In genomic region chr16:81487301-81487720, GRCh38 we compare ENCODE assay signal across 20 cellular contexts. TPM values are rescaled to one million over a fixed set of nuclear protein-coding genes. Genes with fewer than 3 reads are reported as not detected.
DNase-seq lines count a peak whose midpoint lies in the region; ATAC-seq, FAIRE-seq and TF ChIP-seq lines count a peak whose summit lies in the region.
"Had no signal": no experiment of that assay in that cellular context is flagged by ENCODE, and none has a peak within 500 bp of the region (broad histone marks: within the 10 kb centered on the region; RNA-seq: fewer than 3 reads in every experiment).

No MANE protein-coding gene starts in this region.

- H3K36me3 ChIP-seq in K562 (ENCODE audit: control insufficient read depth, insufficient read depth, low read length) = peaks cover 26% of the 10 kb centered on the region; the same call in 2 of the 3 replicates
- peaks cover 16 to 51% of the 10 kb centered on the region in 2 experiments for H3K36me3 ChIP-seq in HepG2 (replicated peaks in 1 of 2; ENCODE audit: control insufficient read depth in 1 of 2, insufficient read depth in 2 of 2, low read length in 2 of 2)
- no peaks in the 10 kb centered on the region for H3K36me3 ChIP-seq in upper lobe of left lung
- H3K36me3 ChIP-seq: colonic mucosa had no signal

- H3K9ac ChIP-seq in K562 (ENCODE audit: insufficient read depth in 1 of 2, low read depth in 2 of 2, low read length in 2 of 2) (no peak overlapping the region; a peak in 1 of 4 replicates), HepG2 (ENCODE audit: insufficient read depth, low read depth, low read length) (no peak overlapping the region)

- H3K27me3 ChIP-seq in K562 (ENCODE audit: control insufficient read depth in 2 of 2, insufficient read depth in 2 of 2, low read length in 2 of 2) = no peaks in the 10 kb centered on the region
- H3K27me3 ChIP-seq in HepG2 (ENCODE audit: control insufficient read depth in 1 of 2, insufficient read depth in 2 of 2, low read length in 2 of 2) = no peaks in the 10 kb centered on the region
- H3K27me3 ChIP-seq in upper lobe of left lung = no peaks in the 10 kb centered on the region
- H3K27me3 ChIP-seq in right cardiac atrium (ENCODE audit: control insufficient read depth, insufficient read depth) = no peaks in the 10 kb centered on the region
- H3K27me3 ChIP-seq: colonic mucosa, Peyer's patch had no signal

- no peak overlapping the region for H3K4me3 Mint-ChIP-seq in activated CD8-positive, alpha-beta memory T cell treated with anti-CD3 and anti-CD28 coated beads, Interleukin-2, amount 10 ng/mL, durations not matched to agents 7 days and 5 days
- H3K4me3 Mint-ChIP-seq: activated CD4-positive, alpha-beta memory T cell treated with anti-CD3 and anti-CD28 coated beads, Interleukin-2, amount 10 ng/mL, durations not matched to agents 7 days and 5 days; CD14-positive monocyte; nephron progenitor cell had no signal

- intact Hi-C loops in K562 (cut with micrococcal nuclease) (no loop called here), HepG2 (cut with micrococcal nuclease; ENCODE audit: unreplicated experiment) (no loop called here), right cardiac atrium (cut with DNase I) (no loop called here)

- TF ChIP-seq EP300 in K562 (IDR thresholded peaks at IDR 0.05; ENCODE audit: low read length) (no peak), HepG2 (IDR thresholded peaks at IDR 0.05; ENCODE audit: low read depth in 2 of 2, low read length in 2 of 2) (no peak), HepG2 (CRISPR knock-in tag; IDR thresholded peaks at IDR 0.05; ENCODE audit: borderline replicate concordance) (no peak), upper lobe of left lung (IDR thresholded peaks at IDR 0.05) (no peak)

- TF ChIP-seq CTCF in K562 (IDR thresholded peaks at IDR 0.05 in 2 of 3, conservative IDR thresholded peaks at IDR 0.05 in 1 of 3; ENCODE audit: insufficient read depth in 2 of 3, low read depth in 1 of 3, low read length in 3 of 3) (no peak), HepG2 (CRISPR knock-in tag; IDR thresholded peaks at IDR 0.05) (no peak), upper lobe of left lung (IDR thresholded peaks at IDR 0.05) (no peak)

- no peak overlapping the region for H3K4me2 ChIP-seq in K562 (ENCODE audit: insufficient read depth, low read length)
- no peak overlapping the region for H3K4me2 ChIP-seq in HepG2 (ENCODE audit: low read depth, low read length)

- H2AFZ ChIP-seq in K562 (ENCODE audit: low read depth, low read length) (no peak overlapping the region), HepG2 (ENCODE audit: low read length) (no peak overlapping the region)

- in situ Hi-C loops in K562 (cut with MboI) (no loop called here), HepG2 (cut with HindIII; ENCODE audit: extremely low pct_ligation_motif_present, low pct_unique_long_range_greater_than_20kb) (no loop called here)

- TF ChIP-seq RAD21 in K562 (CRISPR knock-in tag; conservative IDR thresholded peaks at IDR 0.05 in 1 of 2, IDR thresholded peaks at IDR 0.05 in 1 of 2) (no peak), HepG2 (CRISPR knock-in tag; IDR thresholded peaks at IDR 0.05) (no peak)

- BruUV-seq in K562 (replicated peaks; lab: Mats Ljungman, UMichigan) = no TSS peak
- no TSS peak for BruUV-seq in HepG2 (replicated peaks; lab: Mats Ljungman, UMichigan)

- H3K4me1 ChIP-seq in K562 (replicated peaks in 1 of 2; ENCODE audit: control insufficient read depth in 2 of 2, insufficient read depth in 2 of 2, low read length in 2 of 2) (peaks cover 43 to 50% of the 10 kb centered on the region in 2 experiments), HepG2 (ENCODE audit: insufficient read depth, low read length) (peaks cover 53% of the 10 kb centered on the region), upper lobe of left lung (peaks cover 66 to 99% (median 89%) of the 10 kb centered on the region in 4 donors), right cardiac atrium (ENCODE audit: control insufficient read depth, insufficient read depth, low read length) (peaks cover 14% of the 10 kb centered on the region)
- H3K4me1 ChIP-seq: colonic mucosa had no signal

- H3K9me3 ChIP-seq in K562 (replicated peaks; ENCODE audit: control insufficient read depth, insufficient read depth, low read depth, low read length) (no peaks in the 10 kb centered on the region), HepG2 (ENCODE audit: low read length) (no peaks in the 10 kb centered on the region), upper lobe of left lung (no peaks in the 10 kb centered on the region), right cardiac atrium (ENCODE audit: control insufficient read depth, low read length) (no peaks in the 10 kb centered on the region)
- H3K9me3 ChIP-seq: colonic mucosa, Peyer's patch had no signal

- peaks cover 55% of the 10 kb centered on the region for H3K4me1 Mint-ChIP-seq in activated CD8-positive, alpha-beta memory T cell treated with anti-CD3 and anti-CD28 coated beads, Interleukin-2, amount 10 ng/mL, durations not matched to agents 7 days and 5 days

- peak; percentile 78 for ATAC-seq in activated CD8-positive, alpha-beta memory T cell treated with anti-CD3 and anti-CD28 coated beads, Interleukin-2, amount 10 ng/mL, durations not matched to agents 7 days and 5 days
- no peak for ATAC-seq in K562
- no peak for ATAC-seq in HepG2
- no peak for ATAC-seq in upper lobe of left lung (ENCODE audit: low FRiP score in 2 of 2)
- ATAC-seq in right cardiac atrium = no peak

- H3K27ac ChIP-seq in K562 (ENCODE audit: extremely low read depth, low read depth, low read length) = no peak overlapping the region
- no peak overlapping the region for H3K27ac ChIP-seq in HepG2 (ENCODE audit: extremely low read length, insufficient read depth, low read length)
- peak overlapping the region in 3 of 4 donors; percentile 39 to 43 (median 43) for H3K27ac ChIP-seq in upper lobe of left lung
- H3K27ac ChIP-seq in right cardiac atrium (ENCODE audit: low read length) = no peak overlapping the region
- H3K27ac ChIP-seq: colonic mucosa, HL-60 had no signal

- H3K4me3 ChIP-seq in K562 (no peak overlapping the region), HepG2 (replicated peaks in 1 of 3; ENCODE audit: insufficient read depth in 1 of 3, low read depth in 2 of 3, low read length in 3 of 3) (no peak overlapping the region), upper lobe of left lung (no peak overlapping the region), right cardiac atrium (ENCODE audit: low read length) (no peak overlapping the region)
- H3K4me3 ChIP-seq: colonic mucosa, Peyer's patch had no signal

- H4K20me1 ChIP-seq in K562 (replicated peaks; ENCODE audit: control insufficient read depth, insufficient read depth, low read length) (peaks cover 19% of the 10 kb centered on the region; the same call in 1 of the 2 replicates), HepG2 (ENCODE audit: insufficient read depth, low read length) (peaks cover 97% of the 10 kb centered on the region)

- H3K9me3 Mint-ChIP-seq in activated CD8-positive, alpha-beta memory T cell treated with anti-CD3 and anti-CD28 coated beads, Interleukin-2, amount 10 ng/mL, durations not matched to agents 7 days and 5 days (ENCODE audit: low read depth) = no peaks in the 10 kb centered on the region
- H3K9me3 Mint-ChIP-seq: activated CD4-positive, alpha-beta memory T cell treated with anti-CD3 and anti-CD28 coated beads, Interleukin-2, amount 10 ng/mL, durations not matched to agents 7 days and 5 days; nephron progenitor cell had no signal

- POLR2A ChIA-PET in K562 (lab: Yijun Ruan, JAX) = interaction anchor here (0.8 to 1.5 kb wide), 4 partner anchors 9 to 36 kb away, joined by 3 to 6 read pairs (median 4); no protein-coding TSS in a partner anchor
- POLR2A ChIA-PET in HepG2 (lab: Yijun Ruan, JAX) = no interaction called here

- H3K27ac Mint-ChIP-seq in activated CD8-positive, alpha-beta memory T cell treated with anti-CD3 and anti-CD28 coated beads, Interleukin-2, amount 10 ng/mL, durations not matched to agents 7 days and 5 days = peak overlapping the region; percentile 44
- H3K27ac Mint-ChIP-seq: activated CD4-positive, alpha-beta memory T cell treated with anti-CD3 and anti-CD28 coated beads, Interleukin-2, amount 10 ng/mL, durations not matched to agents 7 days and 5 days; nephron progenitor cell had no signal

- H3K9me1 ChIP-seq in K562 (ENCODE audit: control insufficient read depth, insufficient read depth, low read length) = no peaks in the 10 kb centered on the region

- 80% methylated on average over 13 of the region's 14 CpGs for WGBS in K562 (ENCODE audit: insufficient coverage, low coverage, missing lambda C conversion rate)
- WGBS in HepG2 (ENCODE audit: low lambda C conversion rate) = 96% methylated on average over 9 of the region's 14 CpGs
- WGBS in upper lobe of left lung, 2 donors = 80 to 87% methylated on average over 1 to 14 of the region's 14 CpGs
- WGBS in right cardiac atrium = 84% methylated on average over 14 of the region's 14 CpGs

- H3K36me3 Mint-ChIP-seq in activated CD8-positive, alpha-beta memory T cell treated with anti-CD3 and anti-CD28 coated beads, Interleukin-2, amount 10 ng/mL, durations not matched to agents 7 days and 5 days = peaks cover 2% of the 10 kb centered on the region

- peak; percentile 59 for DNase-seq in activated CD8-positive, alpha-beta memory T cell treated with anti-CD3 and anti-CD28 coated beads, Interleukin-2, amount 10 ng/mL, durations not matched to agents 7 days and 5 days
- DNase-seq in activated CD8-positive, alpha-beta memory T cell treated with anti-CD3 and anti-CD28 coated beads for 24 hours = no peak
- DNase-seq in K562 (ENCODE audit: extremely low read depth in 1 of 4, low spot score in 3 of 4) (no peak), HepG2 (ENCODE audit: low spot score) (no peak), upper lobe of left lung (peak in 1 of 2 donors; percentile 74), SIG-M5 (lab: John Stamatoyannopoulos, UW) (no peak), right cardiac atrium (no peak)
- no peak for DNase-seq in activated naive CD4-positive, alpha-beta T cell treated with anti-CD3 and anti-CD28 coated beads, Interleukin-2, amount 50 U/mL, for 16 hours
- DNase-seq: 8988T; activated CD4-positive, alpha-beta memory T cell treated with anti-CD3 and anti-CD28 coated beads, Interleukin-2, amount 10 ng/mL, durations not matched to agents 7 days and 5 days; colonic mucosa; NCI-H1105 treated with DMSO at 0.1 percent for 48 hours; nephron progenitor cell; Peyer's patch; stimulated activated CD4-positive, alpha-beta T cell treated with anti-CD3 and anti-CD28 coated beads, Interleukin-15, amount 100 ng/mL, for 24 hours; stimulated activated naive CD4-positive, alpha-beta T cell treated with Interleukin-2 at 50 U/mL for 16 hours had no signal

- TF ChIP-seq POLR2A in K562 (conservative IDR thresholded peaks at IDR 0.05) (no peak), HepG2 (IDR thresholded peaks at IDR 0.05; ENCODE audit: insufficient read depth in 1 of 2, low read depth in 2 of 2, low read length in 2 of 2) (no peak), upper lobe of left lung (IDR thresholded peaks at IDR 0.05) (no peak)

- CTCF ChIA-PET in activated CD8-positive, alpha-beta memory T cell treated with anti-CD3 and anti-CD28 coated beads, Interleukin-2, amount 10 ng/mL, durations not matched to agents 7 days and 5 days (lab: Charles Lee) = interaction anchor here (1.0 kb wide), 1 partner anchor 10 kb away, joined by 4 read pairs; no protein-coding TSS in a partner anchor
- CTCF ChIA-PET in K562 (lab: Yijun Ruan, JAX; ENCODE audit: low intra/inter-chr PET ratio) = no interaction called here
- CTCF ChIA-PET in HepG2 (lab: Yijun Ruan, JAX; ENCODE audit: low intra/inter-chr PET ratio, low total read pairs) = no interaction called here

- peak; percentile 40 for FAIRE-seq in K562 (lab: Jason Lieb, UNC)
- FAIRE-seq in HepG2 (lab: Jason Lieb, UNC) = no peak
- FAIRE-seq: endothelial cell of umbilical vein, H54 had no signal

- no peaks in the 10 kb centered on the region for H3K27me3 Mint-ChIP-seq in activated CD8-positive, alpha-beta memory T cell treated with anti-CD3 and anti-CD28 coated beads, Interleukin-2, amount 10 ng/mL, durations not matched to agents 7 days and 5 days
- H3K27me3 Mint-ChIP-seq: activated CD4-positive, alpha-beta memory T cell treated with anti-CD3 and anti-CD28 coated beads, Interleukin-2, amount 10 ng/mL, durations not matched to agents 7 days and 5 days had no signal

- H3K79me2 ChIP-seq in K562 (ENCODE audit: control insufficient read depth, insufficient read depth, low read length) (peaks cover 96% of the 10 kb centered on the region), HepG2 (ENCODE audit: insufficient read depth, low read length) (peaks cover 100% of the 10 kb centered on the region)

RNA-seq across cellular contexts. Expression of gene CMIP, which starts 42.7 kb away (rescaled TPM):
- 10 to 100 TPM; 77.4 to 98.8 TPM for total RNA-seq in activated CD8-positive, alpha-beta memory T cell treated with anti-CD3 and anti-CD28 coated beads, Interleukin-2, amount 10 ng/mL, durations not matched to agents 7 days and 5 days
- 107 and 183 TPM in 2 replicates for total RNA-seq in K562 (2011; cell fraction: chromatin; rRNA removed; ENCODE audit: low replicate concordance)
- 75.7 and 79.0 TPM in 2 replicates for total RNA-seq in K562 (2011; cell fraction: nucleolus; rRNA removed)
- total RNA-seq in K562 (2011; cell fraction: nucleoplasm; rRNA removed) = 101 and 152 TPM in 2 replicates
- total RNA-seq in K562 (2014; rRNA removed) (16.1 and 19.1 TPM in 2 replicates), K562 (2014; rRNA removed; fragmentation: Illumina TruSeq; extraction: Trizol) (10.3 and 10.8 TPM in 2 replicates), K562 (2015; rRNA removed; fragmentation: Illumina TruSeq; extraction: Trizol) (9.7 and 11.5 TPM in 2 replicates), K562 (2021) (66.4 and 82.5 TPM in 2 replicates), HepG2 (2016; rRNA removed; fragmentation: Illumina TruSeq; extraction: Trizol) (10.9 and 21.7 TPM in 2 replicates), upper lobe of left lung (100 to 1,000 TPM in 1 of 6 donors, 10 to 100 TPM in 5; 48.3 to 109 (median 67.6) TPM), right cardiac atrium (10 to 100 TPM; 15.8 to 29.0 (median 21.3) TPM)
- polyA plus RNA-seq in K562 (2011; rRNA removed) (8.1 and 19.2 TPM in 2 replicates), K562 (2014; fragmentation: Illumina TruSeq; extraction: Trizol) (39.4 and 41.6 TPM in 2 replicates), K562 (2014; fragmentation: Nextera tagmentation; extraction: Ambion mirVana) (1 to 10 TPM in 1 of 2 experiments, under 1 TPM in 1; 0.94 to 1.9 TPM), K562 (2014; rRNA removed) (15.6 and 21.0 TPM in 2 replicates), HepG2 (2011; rRNA removed) (18.1 and 22.0 TPM in 2 replicates), right cardiac atrium (9.0 TPM)
- polyA plus RNA-seq in K562 (2011; cell fraction: cytosol; rRNA removed) = 17.6 and 21.0 TPM in 2 replicates
- polyA plus RNA-seq in K562 (2011; cell fraction: nucleus; rRNA removed) = 46.1 and 50.8 TPM in 2 replicates
- polyA plus RNA-seq in K562 (2012) = 51.9 and 88.9 TPM in 2 replicates
- 20.3 and 24.1 TPM in 2 replicates for polyA minus RNA-seq in K562 (2011; rRNA and poly(A)+ RNA removed)
- polyA minus RNA-seq in K562 (2011; cell fraction: cytosol; rRNA and poly(A)+ RNA removed) = 45.6 and 90.6 TPM in 2 replicates
- polyA minus RNA-seq in K562 (2011; cell fraction: nucleus; rRNA and poly(A)+ RNA removed) = 26.0 and 43.0 TPM in 2 replicates
- total RNA-seq in HepG2 (2016; cell fraction: cytosol; rRNA removed; fragmentation: Illumina TruSeq; extraction: Trizol; ENCODE audit: low read depth) = 3.5 and 4.6 TPM in 2 replicates
- 11.5 and 15.7 TPM in 2 replicates for total RNA-seq in HepG2 (2016; cell fraction: insoluble cytoplasmic fraction; rRNA removed; fragmentation: Illumina TruSeq; extraction: Trizol)
- 13.0 and 15.9 TPM in 2 replicates for total RNA-seq in HepG2 (2016; cell fraction: membrane; rRNA removed; fragmentation: Illumina TruSeq; extraction: Trizol)
- total RNA-seq in HepG2 (2016; cell fraction: nucleus; rRNA removed; fragmentation: Illumina TruSeq; extraction: Trizol) = 23.3 and 29.3 TPM in 2 replicates
- 17.3 and 20.7 TPM in 2 replicates for polyA plus RNA-seq in HepG2 (2011; cell fraction: cytosol; rRNA removed)
- polyA plus RNA-seq in HepG2 (2011; cell fraction: nucleus; rRNA removed) = 77.4 and 83.2 TPM in 2 replicates
- 74.4 and 83.5 TPM in 2 replicates for polyA plus RNA-seq in HepG2 (2012)
- polyA plus RNA-seq in HepG2 (2016; cell fraction: cytosol; fragmentation: Illumina TruSeq; extraction: Trizol; ENCODE audit: low read depth) = 3.4 and 3.8 TPM in 2 replicates
- polyA plus RNA-seq in HepG2 (2016; cell fraction: insoluble cytoplasmic fraction; fragmentation: Illumina TruSeq; extraction: Trizol; ENCODE audit: low read depth) = 29.7 and 48.6 TPM in 2 replicates
- 14.8 and 16.9 TPM in 2 replicates for polyA plus RNA-seq in HepG2 (2016; cell fraction: membrane; fragmentation: Illumina TruSeq; extraction: Trizol; ENCODE audit: low read depth)
- 51.1 and 51.2 TPM in 2 replicates for polyA plus RNA-seq in HepG2 (2016; cell fraction: nucleus; fragmentation: Illumina TruSeq; extraction: Trizol; ENCODE audit: insufficient read depth, low read depth)
- polyA minus RNA-seq in HepG2 (2011; rRNA and poly(A)+ RNA removed; ENCODE audit: low replicate concordance) = 16.6 and 71.5 TPM in 2 replicates
- polyA minus RNA-seq in HepG2 (2011; cell fraction: cytosol; rRNA and poly(A)+ RNA removed) = 60.8 and 68.8 TPM in 2 replicates
- polyA minus RNA-seq in HepG2 (2011; cell fraction: nucleus; rRNA and poly(A)+ RNA removed) = 61.9 and 63.1 TPM in 2 replicates

Comparison
In these comparisons a context has a peak if more than half of its experiments do, and no peak if none do; other contexts are left out.
1. H3K27ac ChIP-seq: peak in upper lobe of left lung (3 of 4); none in K562 (single experiment), HepG2 (single experiment) and right cardiac atrium (single experiment).